Comparison of ENCODE assay signal across 1 cellular context in genomic region chr9:124708070-124708469, GRCh38.
TF ChIP-seq lines count a peak whose summit lies in the region.

No MANE protein-coding gene starts in this region.

TF ChIP-seq in K562, 482 proteins besides CTCF, POLR2A, EP300 and RAD21:
- no peak for TF ChIP-seq HOMEZ (CRISPR knock-in tag; IDR thresholded peaks at IDR 0.05)
- TF ChIP-seq HNRNPH1 (optimal IDR thresholded peaks at IDR 0.05; ENCODE audit: low read depth, low read length), result no peak
- TF ChIP-seq POU5F1 (IDR thresholded peaks at IDR 0.05; ENCODE audit: borderline replicate concordance, low read depth, low read length, partially characterized antibody), result no peak
- no peak for TF ChIP-seq ADNP (tag; IDR thresholded peaks at IDR 0.05)
- no peak for TF ChIP-seq ARID3A (IDR thresholded peaks at IDR 0.05; ENCODE audit: borderline replicate concordance, low read depth, low read length)
- TF ChIP-seq SIX5 (IDR thresholded peaks at IDR 0.05; ENCODE audit: borderline replicate concordance in 1 of 2, insufficient read depth in 1 of 2, low read depth in 1 of 2, low read length in 2 of 2), result no peak
- TF ChIP-seq CBFA2T2 (conservative IDR thresholded peaks at IDR 0.05), result no peak
- TF ChIP-seq CCAR2 (IDR thresholded peaks at IDR 0.05; ENCODE audit: low read depth, low read length), result no peak
- TF ChIP-seq FOXK2 (conservative IDR thresholded peaks at IDR 0.05 in 1 of 2, IDR thresholded peaks at IDR 0.05 in 1 of 2; ENCODE audit: low read depth in 2 of 2), result no peak
- no peak for TF ChIP-seq TCF15 (CRISPR knock-in tag; IDR thresholded peaks at IDR 0.05)
